Comparison of ENCODE assay signal across 16 cellular contexts in genomic region chr5:43281840-43282658, GRCh38. TPM values are rescaled to one million over a fixed set of nuclear protein-coding genes. Genes with fewer than 3 reads are reported as not detected.
A peak's percentile ranks its signal among the peaks of the same experiment; 100 is the strongest.
DNase-seq lines count a peak whose midpoint lies in the region; ATAC-seq and TF ChIP-seq lines count a peak whose summit lies in the region.
"Had no signal": no experiment of that assay in that cellular context is flagged by ENCODE, and none has a peak within 500 bp of the region (broad histone marks: within the 10 kb centered on the region; RNA-seq: fewer than 3 reads in every experiment).

No MANE protein-coding gene starts in this region.

- no peak overlapping the region for H3K4me3 ChIP-seq in uterus
- H3K4me3 ChIP-seq: ascending aorta, thoracic aorta had no signal

- no peaks in the 10 kb centered on the region for H3K27me3 Mint-ChIP-seq in activated T-cell treated with anti-CD3 and anti-CD28 coated beads, Interleukin-2, amount 50 U/mL, for 72 hours (ENCODE audit: low read depth)
- H3K27me3 Mint-ChIP-seq: dendritic cell treated with granulocyte-macrophage colony-stimulating factor and Interleukin-4, amounts not matched to agents 40 ng/mL and 50 ng/mL, for 4 days had no signal

- intact Hi-C loops in uterus (cut with DNase I; ENCODE audit: low total_unique reads): no loop called here

- no peaks in the 10 kb centered on the region for H3K4me1 ChIP-seq in uterus
- H3K4me1 ChIP-seq: ascending aorta, Caco-2, parathyroid adenoma had no signal

- H3K4me3 Mint-ChIP-seq in activated T-cell treated with anti-CD3 and anti-CD28 coated beads, Interleukin-2, amount 50 U/mL, for 72 hours: peak overlapping the region in 1 of 2 donors; percentile 46
- H3K4me3 Mint-ChIP-seq: dendritic cell treated with granulocyte-macrophage colony-stimulating factor and Interleukin-4, amounts not matched to agents 40 ng/mL and 50 ng/mL, for 4 days had no signal

- no peak for TF ChIP-seq POLR2A in uterus (IDR thresholded peaks at IDR 0.05)

- no peaks in the 10 kb centered on the region for H3K36me3 ChIP-seq in uterus
- H3K36me3 ChIP-seq: thoracic aorta had no signal

- no peaks in the 10 kb centered on the region for H3K9me3 Mint-ChIP-seq in activated T-cell treated with anti-CD3 and anti-CD28 coated beads, Interleukin-2, amount 50 U/mL, for 72 hours
- H3K9me3 Mint-ChIP-seq: dendritic cell treated with granulocyte-macrophage colony-stimulating factor and Interleukin-4, amounts not matched to agents 40 ng/mL and 50 ng/mL, for 4 days had no signal

- no peaks in the 10 kb centered on the region for H3K9me3 ChIP-seq in uterus
- H3K9me3 ChIP-seq: ascending aorta, Caco-2, thoracic aorta had no signal

- no peaks in the 10 kb centered on the region for H3K27me3 ChIP-seq in uterus
- H3K27me3 ChIP-seq: ascending aorta had no signal

- peak overlapping the region; percentile 36 for H3K27ac Mint-ChIP-seq in activated T-cell treated with anti-CD3 and anti-CD28 coated beads, Interleukin-2, amount 50 U/mL, for 72 hours
- H3K27ac Mint-ChIP-seq: dendritic cell treated with granulocyte-macrophage colony-stimulating factor and Interleukin-4, amounts not matched to agents 40 ng/mL and 50 ng/mL, for 4 days had no signal

- H3K4me1 Mint-ChIP-seq in activated T-cell treated with anti-CD3 and anti-CD28 coated beads, Interleukin-2, amount 50 U/mL, for 72 hours (ENCODE audit: low read depth): peaks cover 17% of the 10 kb centered on the region

- peak; percentile 89 to 90 for ATAC-seq in activated T-cell treated with anti-CD3 and anti-CD28 coated beads, Interleukin-2, amount 50 U/mL, for 72 hours (replicated peaks in 1 of 2)

- DNase-seq in activated T-cell treated with anti-CD3 and anti-CD28 coated beads, Interleukin-2, amount 50 U/mL, for 72 hours: peak; percentile 35 to 47
- DNase-seq in activated T-cell treated with anti-CD3 and anti-CD28 coated beads, Interleukin-2, amount 50 U/mL, for 1 hour: no peak
- DNase-seq in HS-5 (ENCODE audit: low read depth) (peak; percentile 97), UCSD-AML1 (lab: John Stamatoyannopoulos, UW; ENCODE audit: unreplicated experiment) (peak; percentile 18), non-pigmented ciliary epithelial cell (ENCODE audit: low read depth) (peak; percentile 28), middle frontal gyrus (ENCODE audit: extremely low spot score, low spot score) (no peak), uterus (no peak), NCI-H345 treated with DMSO at 0.1 percent for 48 hours (lab: John Stamatoyannopoulos, UW; ENCODE audit: unreplicated experiment) (no peak)
- DNase-seq: Caco-2, GF-D8, KG1, NCI-H146 had no signal

- H3K36me3 Mint-ChIP-seq in activated T-cell treated with anti-CD3 and anti-CD28 coated beads, Interleukin-2, amount 50 U/mL, for 72 hours (ENCODE audit: insufficient read depth in 2 of 2): peaks cover 4% of the 10 kb centered on the region in 2 donors

- TF ChIP-seq CTCF in uterus (IDR thresholded peaks at IDR 0.05): no peak

- no peak overlapping the region for H3K27ac ChIP-seq in uterus
- H3K27ac ChIP-seq: ascending aorta, parathyroid adenoma, thoracic aorta had no signal

RNA-seq across cellular contexts. Expression of gene HMGCS1, which starts 31.2 kb away (rescaled TPM):
- total RNA-seq in activated T-cell treated with anti-CD3 and anti-CD28 coated beads, Interleukin-2, amount 50 U/mL, for 72 hours: 10 to 100 TPM; 78.6 to 81.5 TPM
- total RNA-seq in uterus: 100 to 1,000 TPM in 1 of 4 donors, 10 to 100 TPM in 2, 1 to 10 TPM in 1; 3.8 to 113 (median 25.4) TPM

Comparison
In these comparisons a context has a peak if more than half of its experiments do, and no peak if none do; other contexts are left out.
1. DNase-seq: peak in activated T-cell treated with anti-CD3 and anti-CD28 coated beads, Interleukin-2, amount 50 U/mL, for 72 hours (2 of 2), HS-5 (single experiment), UCSD-AML1 (single experiment) and non-pigmented ciliary epithelial cell (single experiment); none in activated T-cell treated with anti-CD3 and anti-CD28 coated beads, Interleukin-2, amount 50 U/mL, for 1 hour (single experiment), middle frontal gyrus (single experiment), uterus (0 of 2) and NCI-H345 treated with DMSO at 0.1 percent for 48 hours (single experiment).